In the genomic region with DNA sequence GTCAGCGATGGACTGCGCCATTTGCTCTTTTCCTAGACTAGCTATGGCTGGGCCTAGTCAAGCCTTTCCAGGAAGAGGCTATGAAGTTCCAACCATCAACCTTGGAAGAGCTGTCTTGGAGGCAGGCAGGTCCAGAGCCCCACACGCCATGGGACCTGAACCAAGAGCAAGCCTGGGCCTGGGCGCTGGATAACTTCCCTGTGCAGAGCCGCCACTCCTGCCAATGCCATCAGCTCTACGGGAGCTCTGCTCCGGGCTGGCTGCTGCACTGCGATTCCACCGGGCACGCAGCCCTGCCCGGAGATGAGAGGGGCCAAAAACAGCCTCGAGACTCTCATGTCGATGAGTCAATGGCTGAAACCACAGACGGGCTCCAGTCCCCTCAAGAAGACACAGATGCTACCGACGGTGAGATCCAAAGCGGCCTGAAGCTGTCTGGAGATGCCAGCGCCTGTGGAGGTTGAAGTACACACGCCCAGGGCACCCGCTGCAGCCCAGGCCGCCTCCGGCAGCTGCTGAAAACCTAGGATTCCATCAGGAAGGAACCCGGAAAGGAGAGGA, we compare ENCODE assay signal across 22 cellular contexts.
A peak's percentile ranks its signal among the peaks of the same experiment; 100 is the strongest.
DNase-seq lines count a peak whose midpoint lies in the region; ATAC-seq, FAIRE-seq and TF ChIP-seq lines count a peak whose summit lies in the region.
"Had no signal": no experiment of that assay in that cellular context is flagged by ENCODE, and none has a peak within 500 bp of the region (broad histone marks: within the 10 kb centered on the region; RNA-seq: fewer than 3 reads in every experiment).

No MANE protein-coding gene starts in this region.

- no peaks in the 10 kb centered on the region for H3K36me3 Mint-ChIP-seq in chondrocyte (ENCODE audit: low read depth)
- H3K36me3 Mint-ChIP-seq: CD8-positive, alpha-beta T cell had no signal

- no peak overlapping the region for H2BK5ac ChIP-seq in neuronal stem cell (ENCODE audit: low read length)

- CTCF ChIA-PET in HepG2 (lab: Yijun Ruan, JAX; ENCODE audit: low intra/inter-chr PET ratio, low total read pairs) = no interaction called here

- H2BK12ac ChIP-seq in neuronal stem cell (ENCODE audit: low read length) = no peak overlapping the region

- no peak for DNase-seq in HepG2 (ENCODE audit: low spot score)
- no peak for DNase-seq in right lobe of liver
- peak; percentile 81 for DNase-seq in chondrocyte (ENCODE audit: low spot score)
- DNase-seq in neuronal stem cell (ENCODE audit: low spot score) = no peak
- DNase-seq in esophagus muscularis mucosa (ENCODE audit: extremely low spot score) = no peak
- DNase-seq: Caco-2; CD4-positive, CD25-positive, alpha-beta regulatory T cell; CD8-positive, alpha-beta T cell; DMS153; DND-41; GOT3; HFFc6 had no signal

- H3K79me1 ChIP-seq in neuronal stem cell (ENCODE audit: low read depth, low read length) = no peaks in the 10 kb centered on the region

- POLR2A ChIA-PET in HepG2 (lab: Yijun Ruan, JAX) = no interaction called here

- no peak overlapping the region for H3K4me2 ChIP-seq in HepG2 (ENCODE audit: low read depth, low read length)
- H3K4me2 ChIP-seq in neuronal stem cell (ENCODE audit: insufficient read depth, low read length, poor library complexity, severe bottlenecking) = no peak overlapping the region
- H3K4me2 ChIP-seq: BLaER1 had no signal

- no peak overlapping the region for H2AK5ac ChIP-seq in neuronal stem cell (ENCODE audit: low read depth, low read length)

- no peaks in the 10 kb centered on the region for H3K4me1 Mint-ChIP-seq in chondrocyte (ENCODE audit: low read depth)
- H3K4me1 Mint-ChIP-seq: B cell had no signal

- no peak overlapping the region for H2BK15ac ChIP-seq in neuronal stem cell (ENCODE audit: low read length)

- H3K27me3 ChIP-seq in HepG2 (ENCODE audit: control insufficient read depth in 1 of 2, insufficient read depth in 2 of 2, low read length in 2 of 2) = no peaks in the 10 kb centered on the region
- no peaks in the 10 kb centered on the region for H3K27me3 ChIP-seq in right lobe of liver
- H3K27me3 ChIP-seq in neuronal stem cell (ENCODE audit: control insufficient read depth in 3 of 3, insufficient read depth in 3 of 3, low read depth in 1 of 3, low read length in 3 of 3) = no peaks in the 10 kb centered on the region
- no peaks in the 10 kb centered on the region for H3K27me3 ChIP-seq in esophagus muscularis mucosa
- H3K27me3 ChIP-seq: BLaER1 had no signal

- FAIRE-seq in HepG2 (lab: Jason Lieb, UNC) = no peak
- FAIRE-seq: A204.1, G401.6, GM12892, H54 had no signal

- no peak overlapping the region for H3K4me3 Mint-ChIP-seq in chondrocyte (ENCODE audit: unreplicated experiment)
- H3K4me3 Mint-ChIP-seq: B cell; CD4-positive, CD25-positive, alpha-beta regulatory T cell; CD8-positive, alpha-beta T cell; HFFc6 had no signal

- H3K27ac ChIP-seq in HepG2 (ENCODE audit: extremely low read length, insufficient read depth, low read length) (no peak overlapping the region), right lobe of liver (no peak overlapping the region), neuronal stem cell (replicated peaks; ENCODE audit: low read length) (no peak overlapping the region), esophagus muscularis mucosa (replicated peaks in 1 of 4) (no peak overlapping the region)
- H3K27ac ChIP-seq: 22Rv1, BLaER1, C4-2B had no signal

- peak overlapping the region; percentile 8 for H4K8ac ChIP-seq in neuronal stem cell (ENCODE audit: low read depth, low read length)

- H3K18ac ChIP-seq in neuronal stem cell (ENCODE audit: low read length) = peak overlapping the region; percentile 12

- peak overlapping the region; percentile 27 for H3K14ac ChIP-seq in neuronal stem cell (ENCODE audit: low read length)

- H3K4me3 ChIP-seq in HepG2 (replicated peaks in 1 of 3; ENCODE audit: insufficient read depth in 1 of 3, low read depth in 2 of 3, low read length in 3 of 3) (no peak overlapping the region), right lobe of liver (no peak overlapping the region), neuronal stem cell (ENCODE audit: low read length in 2 of 2) (no peak overlapping the region), esophagus muscularis mucosa (no peak overlapping the region)
- H3K4me3 ChIP-seq: BLaER1, HAP-1 had no signal

- TF ChIP-seq POLR2A in HepG2 (IDR thresholded peaks at IDR 0.05; ENCODE audit: insufficient read depth in 1 of 2, low read depth in 2 of 2, low read length in 2 of 2) = no peak
- no peak for TF ChIP-seq POLR2A in right lobe of liver (IDR thresholded peaks at IDR 0.05)
- no peak for TF ChIP-seq POLR2A in esophagus muscularis mucosa (IDR thresholded peaks at IDR 0.05; ENCODE audit: low read depth)

- peak; percentile 32; the same call in 2 of the 3 replicates for ATAC-seq in HepG2
- ATAC-seq in right lobe of liver = no peak
- ATAC-seq in HG03045 (IDR thresholded peaks at IDR 0.05; ENCODE audit: unreplicated experiment) = no peak
- ATAC-seq: CD8-positive, alpha-beta T cell had no signal

- in situ Hi-C loops in HepG2 (cut with HindIII; ENCODE audit: extremely low pct_ligation_motif_present, low pct_unique_long_range_greater_than_20kb) = loop anchor here (25.0 kb wide), 1 partner anchor 472 kb away; no protein-coding TSS in a partner anchor

- H3K9ac ChIP-seq in HepG2 (ENCODE audit: insufficient read depth, low read depth, low read length) (no peak overlapping the region), neuronal stem cell (ENCODE audit: low read depth, low read length, poor library complexity) (no peak overlapping the region)
- H3K9ac ChIP-seq: BLaER1 had no signal

- H4K20me1 ChIP-seq in HepG2 (ENCODE audit: insufficient read depth, low read length) = no peaks in the 10 kb centered on the region
- H4K20me1 ChIP-seq: BLaER1 had no signal

- peak overlapping the region; percentile 25 for H3K23ac ChIP-seq in neuronal stem cell (ENCODE audit: low read depth, low read length, poor library complexity)

- H3K36me3 ChIP-seq in HepG2 (replicated peaks in 1 of 2; ENCODE audit: control insufficient read depth in 1 of 2, insufficient read depth in 2 of 2, low read length in 2 of 2) (no peaks in the 10 kb centered on the region), right lobe of liver (no peaks in the 10 kb centered on the region), neuronal stem cell (replicated peaks in 1 of 2; ENCODE audit: control insufficient read depth in 2 of 2, insufficient read depth in 2 of 2, low read length in 2 of 2) (no peaks in the 10 kb centered on the region), esophagus muscularis mucosa (no peaks in the 10 kb centered on the region)
- H3K36me3 ChIP-seq: BLaER1, HAP-1 had no signal

- no TSS peak for BruUV-seq in HepG2 (replicated peaks; lab: Mats Ljungman, UMichigan)

- intact Hi-C loops in HepG2 (cut with micrococcal nuclease; ENCODE audit: unreplicated experiment) (no loop called here), right lobe of liver (cut with DNase I) (no loop called here), esophagus muscularis mucosa (cut with DNase I) (no loop called here)

- TF ChIP-seq EP300 in HepG2 (IDR thresholded peaks at IDR 0.05; ENCODE audit: low read depth in 2 of 2, low read length in 2 of 2) (no peak), HepG2 (CRISPR knock-in tag; IDR thresholded peaks at IDR 0.05; ENCODE audit: borderline replicate concordance) (no peak), esophagus muscularis mucosa (IDR thresholded peaks at IDR 0.05) (no peak)

- no peaks in the 10 kb centered on the region for H3K27me3 Mint-ChIP-seq in chondrocyte (ENCODE audit: low read depth)
- H3K27me3 Mint-ChIP-seq: B cell; CD4-positive, CD25-positive, alpha-beta regulatory T cell had no signal

- no peak for TF ChIP-seq RAD21 in HepG2 (CRISPR knock-in tag; IDR thresholded peaks at IDR 0.05)

- H3K9me3 ChIP-seq in HepG2 (ENCODE audit: low read length) = no peaks in the 10 kb centered on the region
- H3K9me3 ChIP-seq in right lobe of liver = no peaks in the 10 kb centered on the region
- H3K9me3 ChIP-seq in neuronal stem cell (replicated peaks in 1 of 2; ENCODE audit: control insufficient read depth in 2 of 2, insufficient read depth in 1 of 2, low read depth in 1 of 2, low read length in 2 of 2) = peaks cover 0 to 2% of the 10 kb centered on the region in 2 donors
- no peaks in the 10 kb centered on the region for H3K9me3 ChIP-seq in esophagus muscularis mucosa
- H3K9me3 ChIP-seq: BLaER1, Caco-2, HAP-1 had no signal

- no peak overlapping the region for H3K27ac Mint-ChIP-seq in chondrocyte (ENCODE audit: unreplicated experiment)
- H3K27ac Mint-ChIP-seq: B cell; CD4-positive, CD25-positive, alpha-beta regulatory T cell; CD8-positive, alpha-beta T cell; HFFc6 had no signal

- TF ChIP-seq CTCF in HepG2 (CRISPR knock-in tag; IDR thresholded peaks at IDR 0.05) (no peak), right lobe of liver (IDR thresholded peaks at IDR 0.05) (no peak), chondrocyte (IDR thresholded peaks at IDR 0.05) (no peak), esophagus muscularis mucosa (IDR thresholded peaks at IDR 0.05) (no peak)

- H3K9me3 Mint-ChIP-seq in chondrocyte (ENCODE audit: low read depth) = no peaks in the 10 kb centered on the region
- H3K9me3 Mint-ChIP-seq: CD4-positive, CD25-positive, alpha-beta regulatory T cell; CD8-positive, alpha-beta T cell; HFFc6 had no signal

- H3K79me2 ChIP-seq in HepG2 (ENCODE audit: insufficient read depth, low read length) = no peaks in the 10 kb centered on the region

- no peak overlapping the region for H2BK120ac ChIP-seq in neuronal stem cell (ENCODE audit: low read depth, low read length)

- H3K4me1 ChIP-seq in HepG2 (ENCODE audit: insufficient read depth, low read length) (no peaks in the 10 kb centered on the region), right lobe of liver (no peaks in the 10 kb centered on the region), neuronal stem cell (ENCODE audit: control insufficient read depth in 2 of 2, insufficient read depth in 1 of 2, low read depth in 1 of 2, low read length in 2 of 2) (no peaks in the 10 kb centered on the region), esophagus muscularis mucosa (no peaks in the 10 kb centered on the region)
- H3K4me1 ChIP-seq: BLaER1, Caco-2, HAP-1 had no signal

- no peak overlapping the region for H3K4ac ChIP-seq in neuronal stem cell (ENCODE audit: low read length)

- H4K91ac ChIP-seq in neuronal stem cell (ENCODE audit: low read depth, low read length, poor library complexity) = no peak overlapping the region

- no peak overlapping the region for H2AFZ ChIP-seq in HepG2 (ENCODE audit: low read length)
- H2AFZ ChIP-seq in neuronal stem cell (ENCODE audit: low read length) = no peak overlapping the region

- 70% methylated on average over 12 of the region's 23 CpGs for WGBS in HepG2 (ENCODE audit: low lambda C conversion rate)
- 92% methylated on average over 4 of the region's 23 CpGs for WGBS in right lobe of liver (ENCODE audit: insufficient coverage, low coverage, low lambda C conversion rate, missing lambda C conversion rate)
- no CpG with 5 or more reads among the region's 23 CpGs for WGBS in neuronal stem cell (ENCODE audit: extremely low coverage in 2 of 2, insufficient read length in 2 of 2, insufficient replicate concordance in 1 of 2), 2 donors
- WGBS in esophagus muscularis mucosa = 81% methylated on average over 21 of the region's 23 CpGs

TF ChIP-seq in HepG2, 621 proteins besides CTCF, POLR2A, EP300 and RAD21 (continues in another document):
- TF ChIP-seq STAG1 (CRISPR knock-in tag; IDR thresholded peaks at IDR 0.05) (no peak), ERF (CRISPR knock-in tag; IDR thresholded peaks at IDR 0.05) (no peak)
